Comparison of ENCODE assay signal across 16 cellular contexts in the genomic region with DNA sequence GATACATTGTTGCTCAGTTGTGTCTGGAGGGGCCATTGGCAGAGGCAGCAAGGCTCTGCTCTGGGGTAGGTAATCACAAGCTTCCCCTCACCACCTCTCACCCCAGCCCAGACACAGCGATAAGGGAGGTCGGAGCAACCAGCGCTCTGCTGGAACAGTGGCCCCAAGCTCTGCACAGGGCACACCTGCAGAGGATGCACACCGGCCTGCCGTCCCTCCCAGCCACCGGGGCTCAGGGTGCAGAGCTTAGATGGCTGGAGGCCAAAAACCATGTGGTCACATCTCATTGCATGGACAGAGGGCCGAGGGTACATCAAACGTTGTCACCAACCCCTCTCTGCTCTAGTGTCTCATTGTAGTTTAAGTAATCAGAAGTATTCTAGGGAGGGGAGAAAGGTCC.
DNase-seq lines count a peak whose midpoint lies in the region; ATAC-seq, FAIRE-seq and TF ChIP-seq lines count a peak whose summit lies in the region.
"Had no signal": no experiment of that assay in that cellular context is flagged by ENCODE, and none has a peak within 500 bp of the region (broad histone marks: within the 10 kb centered on the region; RNA-seq: fewer than 3 reads in every experiment).

No MANE protein-coding gene starts in this region.

- no peak overlapping the region for H4K8ac ChIP-seq in H9 (replicated peaks; ENCODE audit: insufficient read length, low read depth, low read length)
- H4K8ac ChIP-seq in H1 (ENCODE audit: extremely low read depth, insufficient read depth, low read length): no peak overlapping the region; the same call in 1 of the 2 replicates

- H3K14ac ChIP-seq in H9 (ENCODE audit: insufficient read depth, low read length) (no peak overlapping the region), H1 (ENCODE audit: insufficient read length) (no peak overlapping the region)

- no peaks in the 10 kb centered on the region for H4K20me1 ChIP-seq in H9 (ENCODE audit: control insufficient read depth, insufficient read depth, insufficient read length)
- H4K20me1 ChIP-seq in H1 (replicated peaks in 1 of 2; ENCODE audit: control insufficient read depth in 1 of 2, insufficient read depth in 2 of 2, low read length in 2 of 2): no peaks in the 10 kb centered on the region

- H4K91ac ChIP-seq in H9 (ENCODE audit: insufficient read length, low read depth, low read length): no peak overlapping the region
- H4K91ac ChIP-seq in H1 (replicated peaks; ENCODE audit: insufficient read length, low read length): peak overlapping the region; percentile 26

- WGBS in H9 (ENCODE audit: extremely low coverage, insufficient read length, low lambda C conversion rate): no CpG with 5 or more reads among the region's 8 CpGs
- 97% methylated on average over 8 of the region's 8 CpGs for WGBS in HUES64
- 99% methylated on average over 7 of the region's 8 CpGs; no CpG with 5 or more reads in 1 of the 2 experiments for WGBS in H1 (ENCODE audit: extremely low coverage in 1 of 2, insufficient coverage in 1 of 2, insufficient read length in 1 of 2, insufficient replicate concordance in 2 of 2, low coverage in 1 of 2, low lambda C conversion rate in 2 of 2, missing lambda C conversion rate in 1 of 2), 2 experiments

- DNase-seq in H9 (no peak), H1 (ENCODE audit: low read depth in 1 of 2, low spot score in 2 of 2) (no peak), C1 segment of cervical spinal cord (lab: John Stamatoyannopoulos, UW) (no peak), amniotic stem cell (lab: John Stamatoyannopoulos, UW) (no peak), CD1c-positive myeloid dendritic cell (ENCODE audit: extremely low spot score) (no peak)
- DNase-seq: BE2C; CD8-positive, alpha-beta memory T cell; DMS53; GF-D8 had no signal

- TF ChIP-seq CTCF in H9 (conservative IDR thresholded peaks at IDR 0.05) (no peak), H1 (IDR thresholded peaks at IDR 0.05; ENCODE audit: control extremely low read depth in 1 of 3, insufficient read depth in 1 of 3, low read depth in 1 of 3, low read length in 3 of 3) (no peak), nephron (IDR thresholded peaks at IDR 0.05; ENCODE audit: unreplicated experiment in 3 of 3) (no peak)

- no peak overlapping the region for H2BK120ac ChIP-seq in H9 (ENCODE audit: low read depth, low read length, poor library complexity, severe bottlenecking)
- no peak overlapping the region for H2BK120ac ChIP-seq in H1 (replicated peaks; ENCODE audit: low read depth, low read length)

- no peaks in the 10 kb centered on the region for H3K36me3 ChIP-seq in HUES64 (ENCODE audit: insufficient read depth, low read length)
- H3K36me3 ChIP-seq in H1 (ENCODE audit: control insufficient read depth in 2 of 4, insufficient read depth in 4 of 4, low read length in 3 of 4): no peaks in the 10 kb centered on the region
- H3K36me3 ChIP-seq: BE2C had no signal

- no peak for TF ChIP-seq RAD21 in H1 (IDR thresholded peaks at IDR 0.05 in 1 of 2, conservative IDR thresholded peaks at IDR 0.05 in 1 of 2; ENCODE audit: low read depth in 2 of 2, low read length in 2 of 2)

- H3K9me3 Mint-ChIP-seq in H9 (peaks cover 0 to 2% of the 10 kb centered on the region in 2 experiments; a peak in 1 of 5 replicates), nephron (peaks cover 1% of the 10 kb centered on the region)

- H2AK5ac ChIP-seq in H9 (ENCODE audit: insufficient read length, low read length) (no peak overlapping the region), H1 (ENCODE audit: low read depth, low read length) (no peak overlapping the region)

- TF ChIP-seq POLR2A in H1 (IDR thresholded peaks at IDR 0.05; ENCODE audit: control extremely low read depth in 1 of 2, low read depth in 2 of 2, low read length in 2 of 2): no peak

- H2AFZ ChIP-seq in H9 (ENCODE audit: low read length) (no peak overlapping the region), H1 (ENCODE audit: low read length) (no peak overlapping the region)

- H4K5ac ChIP-seq in H9 (ENCODE audit: insufficient read length, low read depth, low read length) (no peak overlapping the region), H1 (ENCODE audit: insufficient read length, low read depth, low read length) (no peak overlapping the region)

- H3K4me2 ChIP-seq in H9 (ENCODE audit: insufficient read depth, insufficient read length, low read length): no peak overlapping the region
- no peak overlapping the region for H3K4me2 ChIP-seq in H1 (ENCODE audit: insufficient read depth in 1 of 2, low read depth in 2 of 2, low read length in 2 of 2)

- H3K23me2 ChIP-seq in H9 (ENCODE audit: insufficient read length, low read depth, low read length, poor library complexity, severe bottlenecking) (no peaks in the 10 kb centered on the region), H1 (ENCODE audit: low read depth, low read length) (no peaks in the 10 kb centered on the region)

- no peak for TF ChIP-seq EP300 in H1 (IDR thresholded peaks at IDR 0.05; ENCODE audit: borderline replicate concordance in 1 of 2, low read depth in 2 of 2, low read length in 2 of 2)

- H3K4me1 Mint-ChIP-seq in H9 (peaks cover 43 to 53% of the 10 kb centered on the region in 2 experiments), nephron (peaks cover 49% of the 10 kb centered on the region)
- H3K4me1 Mint-ChIP-seq: CD14-positive monocyte; CD8-positive, alpha-beta memory T cell had no signal

- H3K23ac ChIP-seq in H9 (ENCODE audit: insufficient read length, low read depth, low read length) (no peak overlapping the region), H1 (ENCODE audit: insufficient read length) (no peak overlapping the region)

- peaks cover 12% of the 10 kb centered on the region; the same call in 1 of the 2 replicates for H3K4me1 ChIP-seq in H9 (ENCODE audit: insufficient read depth, low read length)
- peaks cover 35% of the 10 kb centered on the region for H3K4me1 ChIP-seq in HUES64 (ENCODE audit: insufficient read depth, low read length)
- peaks cover 4 to 22% (median 13%) of the 10 kb centered on the region in 4 experiments for H3K4me1 ChIP-seq in H1 (replicated peaks in 1 of 4; ENCODE audit: control insufficient read depth in 3 of 4, insufficient read depth in 4 of 4, low read length in 3 of 4)
- H3K4me1 ChIP-seq: Caco-2 had no signal

- H2BK20ac ChIP-seq in H9 (ENCODE audit: low read depth, low read length, poor library complexity, severe bottlenecking) (no peak overlapping the region), H1 (ENCODE audit: low read length) (peak overlapping the region; percentile 3; the same call in 1 of the 2 replicates)

- no peak for FAIRE-seq in H1 (lab: Jason Lieb, UNC)
- FAIRE-seq: A204.1 had no signal

- POLR2A ChIA-PET in H1 (lab: Charles Lee; ENCODE audit: partially characterized antibody): interaction anchor here (1.2 kb wide), 2 partner anchors 11 to 17 kb away, joined by 3 read pairs; no protein-coding TSS in a partner anchor

- H3K79me2 ChIP-seq in H9 (ENCODE audit: insufficient read depth, low read length): no peaks in the 10 kb centered on the region
- H3K79me2 ChIP-seq in H1 (ENCODE audit: control insufficient read depth in 1 of 2, insufficient read depth in 2 of 2, low read length in 2 of 2): no peaks in the 10 kb centered on the region

- ATAC-seq in HG03354 (IDR thresholded peaks at IDR 0.05; ENCODE audit: poor library complexity, severe bottlenecking, unreplicated experiment): no peak
- ATAC-seq: HCT116 had no signal

- H3K27me3 Mint-ChIP-seq in H9 (ENCODE audit: low read depth): peaks cover 8% of the 10 kb centered on the region
- H3K27me3 Mint-ChIP-seq in nephron (ENCODE audit: low read depth): peaks cover 4% of the 10 kb centered on the region
- H3K27me3 Mint-ChIP-seq: CD8-positive, alpha-beta memory T cell had no signal

- no peaks in the 10 kb centered on the region for H3K79me1 ChIP-seq in H9 (ENCODE audit: insufficient read depth, low read depth, low read length, poor library complexity, severe bottlenecking)
- no peaks in the 10 kb centered on the region; the same call in 1 of the 2 replicates for H3K79me1 ChIP-seq in H1 (ENCODE audit: low read depth, low read length)

- H3T11ph ChIP-seq in H9 (ENCODE audit: low read length): no peak overlapping the region

- peaks cover 0 to 9% (median 3%) of the 10 kb centered on the region in 3 experiments; a peak in 4 of 7 replicates for H3K36me3 Mint-ChIP-seq in H9 (ENCODE audit: insufficient read depth in 1 of 3, low read depth in 3 of 3)
- peaks cover 16% of the 10 kb centered on the region for H3K36me3 Mint-ChIP-seq in nephron (ENCODE audit: low read depth)
- H3K36me3 Mint-ChIP-seq: CD14-positive monocyte had no signal

- H2BK5ac ChIP-seq in H9 (ENCODE audit: insufficient read length, low read length) (no peak overlapping the region), H1 (ENCODE audit: low read depth, low read length) (peak overlapping the region; percentile 50; the same call in 1 of the 2 replicates)

- H2BK12ac ChIP-seq in H9 (ENCODE audit: insufficient read length, low read depth, low read length): no peak overlapping the region
- H2BK12ac ChIP-seq in H1 (ENCODE audit: low read depth, low read length): peak overlapping the region; percentile 28; the same call in 1 of the 2 replicates

- no peak overlapping the region for H3K18ac ChIP-seq in H9 (ENCODE audit: insufficient read length, low read depth, low read length)
- no peak overlapping the region for H3K18ac ChIP-seq in H1 (ENCODE audit: extremely low read depth, low read length)

- H3K4ac ChIP-seq in H9 (ENCODE audit: low read depth, low read length) (no peak overlapping the region), H1 (replicated peaks; ENCODE audit: insufficient read length, low read depth, low read length) (no peak overlapping the region)

- H3K4me3 ChIP-seq in HUES64 (ENCODE audit: low read length) (no peak overlapping the region), H1 (ENCODE audit: extremely low read depth in 1 of 4, insufficient read depth in 2 of 4, low read depth in 3 of 4, low read length in 4 of 4) (no peak overlapping the region)

- H3K9me3 ChIP-seq in H9 (ENCODE audit: control insufficient read depth, low read depth, low read length): no peaks in the 10 kb centered on the region
- H3K9me3 ChIP-seq in HUES64 (ENCODE audit: insufficient read depth, low read depth, low read length): no peaks in the 10 kb centered on the region
- H3K9me3 ChIP-seq in H1 (ENCODE audit: insufficient read depth in 2 of 2, low read depth in 1 of 2, low read length in 1 of 2): no peaks in the 10 kb centered on the region
- H3K9me3 ChIP-seq: BE2C, Caco-2 had no signal

- CTCF ChIA-PET in H1 (lab: Charles Lee; ENCODE audit: partially characterized antibody): interaction anchor here (0.8 to 4.8 kb wide), 3 partner anchors 34 to 92 kb away, joined by 3 to 16 read pairs (median 7); no protein-coding TSS in a partner anchor

- H3K27ac Mint-ChIP-seq in H9: peak overlapping the region in 2 of 3 experiments; percentile 78 to 88; a peak in 2 of 7 replicates
- peak overlapping the region; percentile 53 to 96 (median 65) for H3K27ac Mint-ChIP-seq in nephron
- H3K27ac Mint-ChIP-seq: CD8-positive, alpha-beta memory T cell had no signal

- H2BK15ac ChIP-seq in H9 (ENCODE audit: low read depth, low read length) (no peak overlapping the region), H1 (ENCODE audit: low read length) (0 out of 2 replicates have a peak overlapping the region, but pooled peaks have one; percentile 11)

- H3K4me3 Mint-ChIP-seq in H9 (no peak overlapping the region), nephron (no peak overlapping the region)
- H3K4me3 Mint-ChIP-seq: CD14-positive monocyte; CD8-positive, alpha-beta memory T cell had no signal

- H3K27ac ChIP-seq in H9 (ENCODE audit: insufficient read length, low read depth, low read length): no peak overlapping the region
- H3K27ac ChIP-seq in HUES64 (ENCODE audit: low read depth, low read length): no peak overlapping the region
- no peak overlapping the region for H3K27ac ChIP-seq in H1 (ENCODE audit: low read depth, low read length)

- H3K56ac ChIP-seq in H9 (ENCODE audit: insufficient read length, low read depth, low read length) (no peak overlapping the region), H1 (replicated peaks; ENCODE audit: insufficient read length, low read depth, low read length) (no peak overlapping the region)

- H3K9ac ChIP-seq in H9 (ENCODE audit: extremely low read depth, insufficient read length, low read length) (no peak overlapping the region), HUES64 (ENCODE audit: low read depth, low read length) (0 out of 2 replicates have a peak overlapping the region, but pooled peaks have one; percentile 34), H1 (replicated peaks in 1 of 4; ENCODE audit: extremely low read depth in 1 of 4, low read depth in 3 of 4, low read length in 3 of 4) (no peak overlapping the region)

- H3K27me3 ChIP-seq in H9 (ENCODE audit: insufficient read depth, low read length) (peaks cover 2% of the 10 kb centered on the region; the same call in 1 of the 2 replicates), HUES64 (ENCODE audit: insufficient read depth, low read length) (no peaks in the 10 kb centered on the region), H1 (replicated peaks in 1 of 4; ENCODE audit: control insufficient read depth in 3 of 4, extremely low read depth in 1 of 4, insufficient read depth in 3 of 4, low read length in 3 of 4) (no peaks in the 10 kb centered on the region)
- H3K27me3 ChIP-seq: BE2C had no signal
